In the genomic region with DNA sequence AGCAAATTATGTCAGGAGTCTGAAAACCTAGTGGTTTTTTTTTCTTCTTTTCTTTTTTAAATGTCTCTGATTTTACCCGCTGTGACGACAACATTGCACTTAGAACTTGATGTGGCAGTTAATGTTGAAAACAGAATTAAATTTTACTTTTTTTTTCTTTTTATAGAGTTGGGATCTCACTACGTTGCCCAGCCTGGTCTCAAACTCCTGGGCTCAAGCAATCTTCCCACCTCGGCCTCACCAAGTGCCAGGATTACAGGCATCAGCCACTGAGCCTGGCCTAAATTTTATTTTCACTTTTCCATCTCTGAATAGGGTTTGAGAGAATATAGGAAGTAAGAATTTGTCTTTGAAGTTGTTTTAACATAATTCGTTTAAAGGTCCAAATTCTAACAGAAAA, we compare ENCODE assay signal across 22 cellular contexts.
"Had no signal": no experiment of that assay in that cellular context is flagged by ENCODE, and none has a peak within 500 bp of the region (broad histone marks: within the 10 kb centered on the region; RNA-seq: fewer than 3 reads in every experiment).

No MANE protein-coding gene starts in this region.

- H3K27ac ChIP-seq: KMS-11, SJSA1, SK-N-MC had no signal

- H3K27me3 ChIP-seq: SJSA1 had no signal

- DNase-seq: IMR-90, Kasumi-1, MM.1S, NCI-H1092 treated with DMSO at 0.1 percent for 48 hours, NCI-H1436, NCI-H187, NCI-H2029, NCI-H2081 treated with DMSO at 0.1 percent for 48 hours, NCI-H2171, NCI-H226, NCI-H446, NCI-H510A, NCI-H524 treated with DMSO at 0.1 percent for 48 hours, NCI-H69, NCI-H774, Right ventricle myocardium superior, RPMI8226, SIG-M5 had no signal

- H3K4me2 ChIP-seq: KMS-11 had no signal

- H3K9ac ChIP-seq: KMS-11 had no signal

- H3K9me3 ChIP-seq: SJSA1 had no signal

- FAIRE-seq: RCC 7860 had no signal

- H3K4me3 ChIP-seq: SJSA1, SK-N-MC had no signal
